In the genomic region with DNA sequence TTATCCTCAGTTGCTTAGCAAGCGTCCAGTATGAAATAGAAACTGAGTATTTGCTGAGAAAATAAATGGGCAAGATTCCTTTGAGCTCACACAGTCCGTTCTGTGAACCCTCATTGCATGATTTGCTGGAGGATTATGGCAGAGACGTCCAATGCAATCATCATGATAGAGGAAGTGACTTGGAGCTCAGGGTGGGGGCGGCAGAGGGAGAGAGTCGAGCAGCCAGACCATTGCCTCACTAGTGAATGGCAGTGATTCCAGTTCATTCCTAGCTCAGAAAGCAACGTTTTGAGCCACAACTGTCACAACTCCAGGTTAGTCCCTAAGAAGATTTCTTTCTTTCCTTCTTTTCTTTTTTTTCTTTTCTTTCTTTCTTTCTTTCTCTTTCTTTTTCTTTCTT, we compare ENCODE assay signal across 8 cellular contexts. TPM values are rescaled to one million over a fixed set of nuclear protein-coding genes. Genes with fewer than 3 reads are reported as not detected.
DNase-seq lines count a peak whose midpoint lies in the region; ATAC-seq and TF ChIP-seq lines count a peak whose summit lies in the region.

No MANE protein-coding gene starts in this region.

- peak overlapping the region; percentile 70 to 89 (median 76) for H3K4me3 Mint-ChIP-seq in naive thymus-derived CD8-positive, alpha-beta T cell

- H3K4me1 Mint-ChIP-seq in naive thymus-derived CD8-positive, alpha-beta T cell, result peaks cover 39 to 56% (median 54%) of the 10 kb centered on the region in 4 donors

- no peaks in the 10 kb centered on the region for H3K27me3 ChIP-seq in Peyer's patch
- peaks cover 2% of the 10 kb centered on the region for H3K27me3 ChIP-seq in suprapubic skin

- ATAC-seq in naive thymus-derived CD8-positive, alpha-beta T cell, result peak; percentile 82 to 88

- 23% methylated on average over 6 of the region's 6 CpGs for WGBS in suprapubic skin

- no peaks in the 10 kb centered on the region for H3K36me3 Mint-ChIP-seq in naive thymus-derived CD8-positive, alpha-beta T cell

- peak overlapping the region; percentile 33 to 93 (median 76) for H3K27ac Mint-ChIP-seq in naive thymus-derived CD8-positive, alpha-beta T cell

- H3K9me3 Mint-ChIP-seq in naive thymus-derived CD8-positive, alpha-beta T cell, result peaks cover 0 to 5% (median 0%) of the 10 kb centered on the region in 9 donors

- H3K36me3 ChIP-seq in Peyer's patch (no peaks in the 10 kb centered on the region), suprapubic skin (no peaks in the 10 kb centered on the region)

- H3K4me1 ChIP-seq in Peyer's patch (no peaks in the 10 kb centered on the region), suprapubic skin (no peaks in the 10 kb centered on the region)

- H3K27ac ChIP-seq in Peyer's patch (peak overlapping the region in 1 of 4 donors; percentile 32), suprapubic skin (no peak overlapping the region)

- H3K9me3 ChIP-seq in Peyer's patch, result no peaks in the 10 kb centered on the region
- no peaks in the 10 kb centered on the region for H3K9me3 ChIP-seq in suprapubic skin

- DNase-seq in Peyer's patch (peak in 2 of 3 donors; percentile 75 to 79), cardiac fibroblast (ENCODE audit: low read depth in 2 of 2) (peak; percentile 65 to 72), suprapubic skin (ENCODE audit: low spot score in 2 of 2) (no peak), NCI-H1436 (lab: John Stamatoyannopoulos, UW) (no peak)
- DNase-seq in naive thymus-derived CD8-positive, alpha-beta T cell, result peak in 8 of 10 donors; percentile 13 to 68 (median 20)
- no peak for DNase-seq in activated effector memory CD4-positive, alpha-beta T cell treated with Interleukin-2 at 50 U/mL for 16 hours
- no peak for DNase-seq in effector CD8-positive, alpha-beta T cell (lab: John Stamatoyannopoulos, UW)

- TF ChIP-seq CTCF in GM12873 (IDR thresholded peaks at IDR 0.05; ENCODE audit: insufficient read depth, low read depth, low read length, missing control alignments) (peak; percentile 7), Peyer's patch (IDR thresholded peaks at IDR 0.05) (no peak), cardiac fibroblast (IDR thresholded peaks at IDR 0.05; ENCODE audit: low read depth, low read length) (no peak), suprapubic skin (IDR thresholded peaks at IDR 0.05) (no peak)

- POLR2A ChIA-PET in naive thymus-derived CD8-positive, alpha-beta T cell (lab: Charles Lee), result interaction anchor here (0.6 to 1.9 kb wide), 8 partner anchors 28 to 1093 kb away, joined by 3 to 10 read pairs (median 5); a partner anchor contains a TSS

- H3K27me3 Mint-ChIP-seq in naive thymus-derived CD8-positive, alpha-beta T cell, result no peaks in the 10 kb centered on the region

- H3K4me3 ChIP-seq in Peyer's patch (no peak overlapping the region), cardiac fibroblast (replicated peaks in 1 of 2; ENCODE audit: low read depth in 2 of 2, low read length in 2 of 2) (no peak overlapping the region), suprapubic skin (no peak overlapping the region)

- TF ChIP-seq EP300 in suprapubic skin (IDR thresholded peaks at IDR 0.05), result no peak

- TF ChIP-seq POLR2A in Peyer's patch (IDR thresholded peaks at IDR 0.05), result no peak
- TF ChIP-seq POLR2A in suprapubic skin (IDR thresholded peaks at IDR 0.05), result no peak

RNA-seq across cellular contexts. Expression of a gene that starts 27.5 kb away (rescaled TPM):
- total RNA-seq in Peyer's patch (10 to 100 TPM in 1 of 4 donors, 1 to 10 TPM in 3; 2.1 to 11.6 (median 6.3) TPM), suprapubic skin (1 to 10 TPM; 3.3 to 5.4 (median 3.6) TPM)
- total RNA-seq in naive thymus-derived CD8-positive, alpha-beta T cell, result 1 to 10 TPM; 5.2 to 6.3 TPM
- under 1 TPM; 0.73 to 0.83 (median 0.76) TPM for polyA plus RNA-seq in naive thymus-derived CD8-positive, alpha-beta T cell

RNA-seq across cellular contexts. Expression of a gene that starts 28.9 kb away (rescaled TPM):
- 100 to 1,000 TPM in 1 of 4 donors, 10 to 100 TPM in 3; 24.7 to 170 (median 33.7) TPM for total RNA-seq in Peyer's patch
- total RNA-seq in naive thymus-derived CD8-positive, alpha-beta T cell, result 100 to 1,000 TPM; 154 to 160 TPM
- polyA plus RNA-seq in naive thymus-derived CD8-positive, alpha-beta T cell, result 100 to 1,000 TPM; 297 to 506 (median 298) TPM
- 10 to 100 TPM; 17.0 to 32.2 (median 28.0) TPM for total RNA-seq in suprapubic skin

Comparison
In these comparisons a context has a peak if more than half of its experiments do, and no peak if none do; other contexts are left out.
1. DNase-seq: peak in Peyer's patch (2 of 3), cardiac fibroblast (2 of 2) and naive thymus-derived CD8-positive, alpha-beta T cell (8 of 10); none in suprapubic skin (0 of 2), activated effector memory CD4-positive, alpha-beta T cell treated with Interleukin-2 at 50 U/mL for 16 hours (single experiment), NCI-H1436 (single experiment) and effector CD8-positive, alpha-beta T cell (single experiment).